17 cellular contexts compared by ENCODE assay signal in the genomic region with DNA sequence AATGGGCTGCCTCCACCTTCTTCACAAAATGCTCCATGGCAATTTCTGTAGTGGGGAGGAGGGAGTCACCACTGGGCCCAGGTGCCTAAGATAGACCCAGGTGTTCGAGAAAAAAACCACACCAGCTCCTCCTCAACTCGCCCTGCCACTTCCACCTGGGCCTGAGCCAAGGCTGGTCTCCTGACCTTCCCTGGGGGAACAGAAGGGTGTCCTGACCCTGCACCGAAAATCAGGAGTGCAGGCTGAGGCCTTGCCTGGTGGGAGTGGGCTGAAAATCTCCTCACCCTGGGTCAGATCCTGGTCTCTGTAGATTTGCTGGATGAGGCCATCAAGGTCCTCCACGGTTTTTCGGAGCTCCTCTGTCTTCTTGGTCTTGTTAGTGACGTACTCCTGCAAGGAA.
"Had no signal": no experiment of that assay in that cellular context is flagged by ENCODE, and none has a peak within 500 bp of the region (broad histone marks: within the 10 kb centered on the region; RNA-seq: fewer than 3 reads in every experiment).

No MANE protein-coding gene starts in this region.

- H3K27ac Mint-ChIP-seq: activated CD4-positive, alpha-beta T cell treated with anti-CD3 and anti-CD28 coated beads for 36 hours; activated CD8-positive, alpha-beta T cell treated with anti-CD3 and anti-CD28 coated beads for 36 hours; activated naive CD4-positive, alpha-beta T cell treated with anti-CD3 and anti-CD28 coated beads, Interleukin-2, amount 50 U/mL, for 24 hours; T-helper 2 cell treated with Interferon-gamma antibody and Interleukin-4, amounts not matched to agents 5 μg/mL and 100 μg/mL, for 36 hours had no signal

- DNase-seq: activated CD4-positive, alpha-beta T cell treated with anti-CD3 and anti-CD28 coated beads for 36 hours; activated CD8-positive, alpha-beta T cell treated with anti-CD3 and anti-CD28 coated beads for 36 hours; activated effector memory CD4-positive, alpha-beta T cell treated with anti-CD3 and anti-CD28 coated beads, Interleukin-2, amount 50 U/mL, for 16 hours; activated T-cell treated with anti-CD3 and anti-CD28 coated beads, Interleukin-2, amount 50 U/mL, for 4 hours; amniotic stem cell; effector CD4-positive, alpha-beta T cell; esophagus squamous epithelium; mesenchymal stem cell; naive thymus-derived CD4-positive, alpha-beta T cell; nucleus accumbens; upper lobe of right lung had no signal

- ATAC-seq: activated CD4-positive, alpha-beta T cell treated with anti-CD3 and anti-CD28 coated beads for 36 hours; activated CD8-positive, alpha-beta T cell treated with anti-CD3 and anti-CD28 coated beads for 36 hours; activated T-cell treated with anti-CD3 and anti-CD28 coated beads, Interleukin-2, amount 50 U/mL, for 4 hours; naive thymus-derived CD4-positive, alpha-beta T cell; upper lobe of right lung had no signal

- H3K27ac ChIP-seq: esophagus squamous epithelium, right atrium auricular region, SK-N-MC, skin epidermis, upper lobe of right lung had no signal

- H3K9me3 Mint-ChIP-seq: activated CD8-positive, alpha-beta T cell treated with anti-CD3 and anti-CD28 coated beads for 36 hours; activated naive CD4-positive, alpha-beta T cell treated with anti-CD3 and anti-CD28 coated beads, Interleukin-2, amount 50 U/mL, for 24 hours; activated T-cell treated with anti-CD3 and anti-CD28 coated beads, Interleukin-2, amount 50 U/mL, for 4 hours; T-helper 2 cell treated with Interferon-gamma antibody and Interleukin-4, amounts not matched to agents 5 μg/mL and 100 μg/mL, for 36 hours had no signal

- H3K27me3 Mint-ChIP-seq: activated CD4-positive, alpha-beta T cell treated with anti-CD3 and anti-CD28 coated beads for 36 hours; activated CD8-positive, alpha-beta T cell treated with anti-CD3 and anti-CD28 coated beads for 36 hours; activated naive CD4-positive, alpha-beta T cell treated with anti-CD3 and anti-CD28 coated beads, Interleukin-2, amount 50 U/mL, for 24 hours; naive thymus-derived CD4-positive, alpha-beta T cell; progenitor cell of endocrine pancreas had no signal

- H3K4me3 Mint-ChIP-seq: activated CD4-positive, alpha-beta T cell treated with anti-CD3 and anti-CD28 coated beads for 36 hours; activated CD8-positive, alpha-beta T cell treated with anti-CD3 and anti-CD28 coated beads for 36 hours; activated naive CD4-positive, alpha-beta T cell treated with anti-CD3 and anti-CD28 coated beads, Interleukin-2, amount 50 U/mL, for 24 hours; activated T-cell treated with anti-CD3 and anti-CD28 coated beads, Interleukin-2, amount 50 U/mL, for 4 hours; naive thymus-derived CD4-positive, alpha-beta T cell; T-helper 2 cell treated with Interferon-gamma antibody and Interleukin-4, amounts not matched to agents 5 μg/mL and 100 μg/mL, for 36 hours had no signal
